In genomic region chr19:12655546-12655945, GRCh38 we compare ENCODE assay signal across 15 cellular contexts. TPM values are rescaled to one million over a fixed set of nuclear protein-coding genes. Genes with fewer than 3 reads are reported as not detected.
DNase-seq lines count a peak whose midpoint lies in the region; ATAC-seq and TF ChIP-seq lines count a peak whose summit lies in the region.
"Had no signal": no experiment of that assay in that cellular context is flagged by ENCODE, and none has a peak within 500 bp of the region (broad histone marks: within the 10 kb centered on the region; RNA-seq: fewer than 3 reads in every experiment).

No MANE protein-coding gene starts in this region.

- peaks cover 0 to 1% (median 0%) of the 10 kb centered on the region in 7 donors for H3K9me3 Mint-ChIP-seq in CD4-positive, CD25-positive, alpha-beta regulatory T cell
- H3K9me3 Mint-ChIP-seq in IgD-negative memory B cell = no peaks in the 10 kb centered on the region
- no peaks in the 10 kb centered on the region for H3K9me3 Mint-ChIP-seq in effector memory CD8-positive, alpha-beta T cell
- H3K9me3 Mint-ChIP-seq in nephron progenitor cell = no peaks in the 10 kb centered on the region

- no peak for TF ChIP-seq POLR2A in Peyer's patch (IDR thresholded peaks at IDR 0.05)

- H3K4me3 ChIP-seq in CD4-positive, CD25-positive, alpha-beta regulatory T cell (ENCODE audit: low read depth, low read length) = no peak overlapping the region
- no peak overlapping the region for H3K4me3 ChIP-seq in Peyer's patch
- H3K4me3 ChIP-seq: GM23248 had no signal

- no peaks in the 10 kb centered on the region for H3K27me3 Mint-ChIP-seq in CD4-positive, CD25-positive, alpha-beta regulatory T cell
- H3K27me3 Mint-ChIP-seq in IgD-negative memory B cell = no peaks in the 10 kb centered on the region
- H3K27me3 Mint-ChIP-seq in effector memory CD8-positive, alpha-beta T cell = no peaks in the 10 kb centered on the region
- no peaks in the 10 kb centered on the region for H3K27me3 Mint-ChIP-seq in nephron progenitor cell (ENCODE audit: low read depth, poor library complexity)

- H3K27me3 ChIP-seq in CD4-positive, CD25-positive, alpha-beta regulatory T cell (ENCODE audit: control insufficient read depth, insufficient read depth, low read length) = no peaks in the 10 kb centered on the region
- no peaks in the 10 kb centered on the region for H3K27me3 ChIP-seq in Peyer's patch

- H3K4me3 Mint-ChIP-seq in CD4-positive, CD25-positive, alpha-beta regulatory T cell = no peak overlapping the region
- no peak overlapping the region for H3K4me3 Mint-ChIP-seq in IgD-negative memory B cell
- H3K4me3 Mint-ChIP-seq in effector memory CD8-positive, alpha-beta T cell = no peak overlapping the region
- no peak overlapping the region for H3K4me3 Mint-ChIP-seq in nephron progenitor cell
- H3K4me3 Mint-ChIP-seq: CD14-positive monocyte had no signal

- peaks cover 0 to 5% (median under 1%) of the 10 kb centered on the region in 4 donors for H3K4me1 Mint-ChIP-seq in CD4-positive, CD25-positive, alpha-beta regulatory T cell
- H3K4me1 Mint-ChIP-seq in IgD-negative memory B cell (peaks cover 0 to 6% (median 0%) of the 10 kb centered on the region in 3 donors), nephron progenitor cell (peaks cover 13% of the 10 kb centered on the region)
- peaks cover 0 to 4% of the 10 kb centered on the region in 2 donors for H3K4me1 Mint-ChIP-seq in effector memory CD8-positive, alpha-beta T cell (ENCODE audit: low read depth in 2 of 2)
- H3K4me1 Mint-ChIP-seq: CD14-positive monocyte had no signal

- peaks cover 33% of the 10 kb centered on the region for H3K36me3 Mint-ChIP-seq in CD4-positive, CD25-positive, alpha-beta regulatory T cell
- H3K36me3 Mint-ChIP-seq in IgD-negative memory B cell (peaks cover 12% of the 10 kb centered on the region), nephron progenitor cell (ENCODE audit: low read depth) (peaks cover 57% of the 10 kb centered on the region)
- H3K36me3 Mint-ChIP-seq in effector memory CD8-positive, alpha-beta T cell (ENCODE audit: insufficient read depth) = peaks cover 75% of the 10 kb centered on the region

- TF ChIP-seq CTCF in nephron progenitor cell (IDR thresholded peaks at IDR 0.05) (no peak), Peyer's patch (IDR thresholded peaks at IDR 0.05) (no peak)

- H3K36me3 ChIP-seq in CD4-positive, CD25-positive, alpha-beta regulatory T cell (ENCODE audit: control insufficient read depth, insufficient read depth, low read length) = peaks cover 45% of the 10 kb centered on the region
- H3K36me3 ChIP-seq in Peyer's patch = peaks cover 0 to 53% (median 0%) of the 10 kb centered on the region in 3 donors

- DNase-seq in CD4-positive, CD25-positive, alpha-beta regulatory T cell = no peak
- DNase-seq in effector memory CD8-positive, alpha-beta T cell = no peak
- DNase-seq in nephron progenitor cell (no peak), islet precursor cell (no peak), NOMO-1 (lab: John Stamatoyannopoulos, UW; ENCODE audit: unreplicated experiment in 2 of 2) (no peak), Peyer's patch (no peak), NCI-H1930 (lab: John Stamatoyannopoulos, UW) (no peak)
- DNase-seq: DMS53, GF-D8, GM23248, H7 had no signal

- no peak overlapping the region for H3K27ac ChIP-seq in CD4-positive, CD25-positive, alpha-beta regulatory T cell (ENCODE audit: insufficient read depth, low read length, poor library complexity, severe bottlenecking)
- no peak overlapping the region for H3K27ac ChIP-seq in Peyer's patch
- H3K27ac ChIP-seq: GM23248, HL-60 had no signal

- ATAC-seq in CD4-positive, CD25-positive, alpha-beta regulatory T cell (ENCODE audit: low read depth in 2 of 2) = no peak
- no peak for ATAC-seq in effector memory CD8-positive, alpha-beta T cell (replicated peaks)

- no peaks in the 10 kb centered on the region for H3K9me3 ChIP-seq in CD4-positive, CD25-positive, alpha-beta regulatory T cell (ENCODE audit: control insufficient read depth in 2 of 2, low read length in 2 of 2)
- H3K9me3 ChIP-seq in Peyer's patch = no peaks in the 10 kb centered on the region

- H3K27ac Mint-ChIP-seq in CD4-positive, CD25-positive, alpha-beta regulatory T cell = peak overlapping the region in 2 of 3 donors; percentile 65 to 66
- peak overlapping the region in 2 of 3 donors; percentile 80 to 82 for H3K27ac Mint-ChIP-seq in IgD-negative memory B cell
- peak overlapping the region; percentile 10 to 26 for H3K27ac Mint-ChIP-seq in effector memory CD8-positive, alpha-beta T cell
- peak overlapping the region; percentile 23 for H3K27ac Mint-ChIP-seq in nephron progenitor cell

- no peaks in the 10 kb centered on the region for H3K4me1 ChIP-seq in CD4-positive, CD25-positive, alpha-beta regulatory T cell (ENCODE audit: control insufficient read depth, insufficient read depth, low read length, poor library complexity, severe bottlenecking)
- H3K4me1 ChIP-seq in Peyer's patch = no peaks in the 10 kb centered on the region

RNA-seq across cellular contexts. Expression of gene MAN2B1, which starts 11.0 kb away (rescaled TPM):
- 147 TPM for total RNA-seq in CD4-positive, CD25-positive, alpha-beta regulatory T cell
- polyA plus RNA-seq in CD4-positive, CD25-positive, alpha-beta regulatory T cell = 10 to 100 TPM; 46.3 to 58.6 (median 49.3) TPM
- polyA plus RNA-seq in IgD-negative memory B cell = 99.6 TPM
- total RNA-seq in Peyer's patch = 10 to 100 TPM; 51.9 to 84.2 (median 68.0) TPM

RNA-seq across cellular contexts. Expression of gene WDR83, which starts 11.1 kb away (rescaled TPM):
- total RNA-seq in CD4-positive, CD25-positive, alpha-beta regulatory T cell = 13.0 TPM
- 10 to 100 TPM; 10.6 to 18.5 (median 12.9) TPM for polyA plus RNA-seq in CD4-positive, CD25-positive, alpha-beta regulatory T cell
- 18.4 TPM for polyA plus RNA-seq in IgD-negative memory B cell
- total RNA-seq in Peyer's patch = 10 to 100 TPM in 2 of 4 donors, 1 to 10 TPM in 2; 2.8 to 14.0 (median 9.5) TPM

RNA-seq across cellular contexts. Expression of gene DHPS, which starts 26.1 kb away (rescaled TPM):
- total RNA-seq in CD4-positive, CD25-positive, alpha-beta regulatory T cell = 122 TPM
- 100 to 1,000 TPM in 1 of 4 donors, 10 to 100 TPM in 3; 78.5 to 105 (median 96.8) TPM for polyA plus RNA-seq in CD4-positive, CD25-positive, alpha-beta regulatory T cell
- polyA plus RNA-seq in IgD-negative memory B cell = 111 TPM
- total RNA-seq in Peyer's patch = 100 to 1,000 TPM in 3 of 4 donors, 10 to 100 TPM in 1; 76.4 to 215 (median 150) TPM

RNA-seq across cellular contexts. Expression of gene GNG14, which starts 32.3 kb away (rescaled TPM):
- not detected for total RNA-seq in CD4-positive, CD25-positive, alpha-beta regulatory T cell
- not detected for polyA plus RNA-seq in CD4-positive, CD25-positive, alpha-beta regulatory T cell
- not detected for polyA plus RNA-seq in IgD-negative memory B cell
- not detected for total RNA-seq in Peyer's patch
- total RNA-seq: GM23248, H7 had no signal
- polyA plus RNA-seq: BJ, CD14-positive monocyte, GM23248 had no signal

RNA-seq across cellular contexts. Expression of gene FBXW9, which starts 40.9 kb away (rescaled TPM):
- total RNA-seq in CD4-positive, CD25-positive, alpha-beta regulatory T cell = 1.7 TPM
- 1 to 10 TPM; 5.0 to 8.1 (median 6.6) TPM for polyA plus RNA-seq in CD4-positive, CD25-positive, alpha-beta regulatory T cell
- polyA plus RNA-seq in IgD-negative memory B cell = 5.1 TPM
- 1 to 10 TPM in 3 of 4 donors, not detected in 1; 6.3 to 9.9 (median 7.0) TPM for total RNA-seq in Peyer's patch

Comparison
In these comparisons a context has a peak if more than half of its experiments do, and no peak if none do; other contexts are left out.
1. H3K27ac Mint-ChIP-seq: peak in every context shown above with its lines; median percentile 81 in IgD-negative memory B cell; 66 in CD4-positive, CD25-positive, alpha-beta regulatory T cell; 23 in nephron progenitor cell; 18 in effector memory CD8-positive, alpha-beta T cell.